ENCODE assay signal across 7 cellular contexts in genomic region chr1:193019442-193020026, GRCh38. TPM values are rescaled to one million over a fixed set of nuclear protein-coding genes. Genes with fewer than 3 reads are reported as not detected.
DNase-seq lines count a peak whose midpoint lies in the region; ATAC-seq and TF ChIP-seq lines count a peak whose summit lies in the region.

No MANE protein-coding gene starts in this region.

- no peaks in the 10 kb centered on the region for H3K79me2 ChIP-seq in H9 (ENCODE audit: insufficient read depth, low read length)

- H3T11ph ChIP-seq in H9 (ENCODE audit: low read length), result no peak overlapping the region

- no peak overlapping the region for H4K5ac ChIP-seq in H9 (ENCODE audit: insufficient read length, low read depth, low read length)

- H2BK120ac ChIP-seq in H9 (ENCODE audit: low read depth, low read length, poor library complexity, severe bottlenecking), result no peak overlapping the region

- no peak overlapping the region for H3K14ac ChIP-seq in H9 (ENCODE audit: insufficient read depth, low read length)

- no peak overlapping the region for H3K18ac ChIP-seq in H9 (ENCODE audit: insufficient read length, low read depth, low read length)

- H2BK15ac ChIP-seq in H9 (ENCODE audit: low read depth, low read length), result no peak overlapping the region

- no peak overlapping the region for H4K91ac ChIP-seq in H9 (ENCODE audit: insufficient read length, low read depth, low read length)

- no peaks in the 10 kb centered on the region for H3K79me1 ChIP-seq in H9 (ENCODE audit: insufficient read depth, low read depth, low read length, poor library complexity, severe bottlenecking)

- no peaks in the 10 kb centered on the region for H3K27me3 ChIP-seq in H9 (ENCODE audit: insufficient read depth, low read length)
- no peaks in the 10 kb centered on the region for H3K27me3 ChIP-seq in right atrium auricular region
- no peaks in the 10 kb centered on the region for H3K27me3 ChIP-seq in spleen (replicated peaks in 1 of 7)

- H3K36me3 Mint-ChIP-seq in H9 (ENCODE audit: insufficient read depth in 1 of 3, low read depth in 3 of 3), result peaks cover 3 to 13% (median 4%) of the 10 kb centered on the region in 3 experiments; a peak in 6 of 7 replicates
- H3K36me3 Mint-ChIP-seq in activated CD8-positive, alpha-beta T cell treated with anti-CD3 and anti-CD28 coated beads, Interleukin-2, amount 10 ng/mL, durations not matched to agents 7 days and 5 days (ENCODE audit: low read depth), result peaks cover 14% of the 10 kb centered on the region

- no peak overlapping the region for H2BK20ac ChIP-seq in H9 (ENCODE audit: low read depth, low read length, poor library complexity, severe bottlenecking)

- no peaks in the 10 kb centered on the region for H3K4me1 ChIP-seq in H9 (ENCODE audit: insufficient read depth, low read length)
- no peaks in the 10 kb centered on the region for H3K4me1 ChIP-seq in right atrium auricular region
- H3K4me1 ChIP-seq in spleen, result peaks cover 0 to 14% (median 3%) of the 10 kb centered on the region in 6 donors

- H2AK5ac ChIP-seq in H9 (ENCODE audit: insufficient read length, low read length), result no peak overlapping the region

- peak; percentile 40 for DNase-seq in GM03348 (ENCODE audit: low spot score)
- no peak for DNase-seq in H9
- peak; percentile 2 to 76 (median 22) for DNase-seq in NCI-H1417 (lab: John Stamatoyannopoulos, UW)
- DNase-seq in activated CD8-positive, alpha-beta T cell treated with anti-CD3 and anti-CD28 coated beads, Interleukin-2, amount 10 ng/mL, durations not matched to agents 7 days and 5 days, result no peak
- DNase-seq in right atrium auricular region (ENCODE audit: low spot score), result no peak
- DNase-seq in spleen, result no peak

- H3K4me3 ChIP-seq in right atrium auricular region (no peak overlapping the region), spleen (no peak overlapping the region)

- H2AFZ ChIP-seq in H9 (ENCODE audit: low read length), result no peak overlapping the region

- no peaks in the 10 kb centered on the region for H3K23me2 ChIP-seq in H9 (ENCODE audit: insufficient read length, low read depth, low read length, poor library complexity, severe bottlenecking)

- no peak overlapping the region for H3K4me2 ChIP-seq in H9 (ENCODE audit: insufficient read depth, insufficient read length, low read length)

- no peaks in the 10 kb centered on the region for H3K27me3 Mint-ChIP-seq in H9 (ENCODE audit: low read depth)
- no peaks in the 10 kb centered on the region for H3K27me3 Mint-ChIP-seq in activated CD8-positive, alpha-beta T cell treated with anti-CD3 and anti-CD28 coated beads, Interleukin-2, amount 10 ng/mL, durations not matched to agents 7 days and 5 days (ENCODE audit: low read depth)

- H3K27ac ChIP-seq in H9 (ENCODE audit: insufficient read length, low read depth, low read length) (no peak overlapping the region), right atrium auricular region (no peak overlapping the region), spleen (peak overlapping the region in 1 of 8 donors; percentile 39)

- H3K4me3 Mint-ChIP-seq in H9, result no peak overlapping the region
- H3K4me3 Mint-ChIP-seq in activated CD8-positive, alpha-beta T cell treated with anti-CD3 and anti-CD28 coated beads, Interleukin-2, amount 10 ng/mL, durations not matched to agents 7 days and 5 days, result no peak overlapping the region

- no peak overlapping the region for H3K56ac ChIP-seq in H9 (ENCODE audit: insufficient read length, low read depth, low read length)

- no peaks in the 10 kb centered on the region for H4K20me1 ChIP-seq in H9 (ENCODE audit: control insufficient read depth, insufficient read depth, insufficient read length)

- H3K9ac ChIP-seq in H9 (ENCODE audit: extremely low read depth, insufficient read length, low read length), result no peak overlapping the region

- H3K9me3 ChIP-seq in H9 (ENCODE audit: control insufficient read depth, low read depth, low read length), result no peaks in the 10 kb centered on the region
- H3K9me3 ChIP-seq in right atrium auricular region, result no peaks in the 10 kb centered on the region
- no peaks in the 10 kb centered on the region for H3K9me3 ChIP-seq in spleen

- H3K27ac Mint-ChIP-seq in H9, result no peak overlapping the region
- H3K27ac Mint-ChIP-seq in activated CD8-positive, alpha-beta T cell treated with anti-CD3 and anti-CD28 coated beads, Interleukin-2, amount 10 ng/mL, durations not matched to agents 7 days and 5 days, result no peak overlapping the region

- ATAC-seq in activated CD8-positive, alpha-beta T cell treated with anti-CD3 and anti-CD28 coated beads, Interleukin-2, amount 10 ng/mL, durations not matched to agents 7 days and 5 days, result peak; percentile 63
- ATAC-seq in HG03108 (IDR thresholded peaks at IDR 0.05; ENCODE audit: unreplicated experiment), result no peak

- H3K9me3 Mint-ChIP-seq in H9, result no peaks in the 10 kb centered on the region
- H3K9me3 Mint-ChIP-seq in activated CD8-positive, alpha-beta T cell treated with anti-CD3 and anti-CD28 coated beads, Interleukin-2, amount 10 ng/mL, durations not matched to agents 7 days and 5 days (ENCODE audit: insufficient read depth), result no peaks in the 10 kb centered on the region

- TF ChIP-seq CTCF in H9 (conservative IDR thresholded peaks at IDR 0.05) (peak; percentile 67), right atrium auricular region (IDR thresholded peaks at IDR 0.05) (peak; percentile 45 to 68), spleen (IDR thresholded peaks at IDR 0.05 in 8 of 11, conservative IDR thresholded peaks at IDR 0.05 in 3 of 11) (peak in 8 of 11 experiments; percentile 11 to 67 (median 56))

- H2BK12ac ChIP-seq in H9 (ENCODE audit: insufficient read length, low read depth, low read length), result no peak overlapping the region

- intact Hi-C loops in spleen (cut with DNase I; ENCODE audit: low total_unique reads), result loop anchor here (5.0 to 10.0 kb wide), 2 partner anchors 212 to 555 kb away; partner anchors contain the start of gene RGS2

- TF ChIP-seq POLR2A in spleen (IDR thresholded peaks at IDR 0.05), result no peak

- H3K36me3 ChIP-seq in right atrium auricular region (peaks cover 6% of the 10 kb centered on the region), spleen (peaks cover 0 to 53% (median 9%) of the 10 kb centered on the region in 6 donors)

- CTCF ChIA-PET in activated CD8-positive, alpha-beta T cell treated with anti-CD3 and anti-CD28 coated beads, Interleukin-2, amount 10 ng/mL, durations not matched to agents 7 days and 5 days (lab: Charles Lee), result interaction anchor here (1.2 to 6.6 kb wide), 13 partner anchors 11 to 545 kb away, joined by 3 to 80 read pairs (median 3); partner anchors contain the start of genes RGS2, RO60 and UCHL5

- POLR2A ChIA-PET in activated CD8-positive, alpha-beta T cell treated with anti-CD3 and anti-CD28 coated beads, Interleukin-2, amount 10 ng/mL, durations not matched to agents 7 days and 5 days (lab: Charles Lee), result no interaction called here

- no peak overlapping the region for H2BK5ac ChIP-seq in H9 (ENCODE audit: insufficient read length, low read length)

- no peak overlapping the region for H3K23ac ChIP-seq in H9 (ENCODE audit: insufficient read length, low read depth, low read length)

- H3K4ac ChIP-seq in H9 (ENCODE audit: low read depth, low read length), result no peak overlapping the region

- H4K8ac ChIP-seq in H9 (replicated peaks; ENCODE audit: insufficient read length, low read depth, low read length), result no peak overlapping the region

- peaks cover 9% of the 10 kb centered on the region in 2 experiments for H3K4me1 Mint-ChIP-seq in H9
- H3K4me1 Mint-ChIP-seq in activated CD8-positive, alpha-beta T cell treated with anti-CD3 and anti-CD28 coated beads, Interleukin-2, amount 10 ng/mL, durations not matched to agents 7 days and 5 days (ENCODE audit: low read depth), result no peaks in the 10 kb centered on the region

RNA-seq across cellular contexts. Expression of gene UCHL5, which starts 39.6 kb away (rescaled TPM):
- total RNA-seq in H9 (2021) (40.9 and 42.1 TPM in 2 replicates), right atrium auricular region (10 to 100 TPM; 18.9 to 32.9 TPM), spleen (10 to 100 TPM; 29.4 to 41.7 (median 36.9) TPM)
- total RNA-seq in activated CD8-positive, alpha-beta T cell treated with anti-CD3 and anti-CD28 coated beads, Interleukin-2, amount 10 ng/mL, durations not matched to agents 7 days and 5 days, result 10 to 100 TPM; 61.1 to 64.4 TPM
- 10 to 100 TPM in 2 of 3 donors, 1 to 10 TPM in 1; 9.9 to 16.8 (median 13.5) TPM for polyA plus RNA-seq in spleen

RNA-seq across cellular contexts. Expression of gene RO60, which starts 39.9 kb away (rescaled TPM):
- total RNA-seq in H9 (2021) (79.5 and 84.7 TPM in 2 replicates), right atrium auricular region (10 to 100 TPM; 58.9 to 64.4 TPM), spleen (10 to 100 TPM; 65.3 to 87.1 (median 81.5) TPM)
- total RNA-seq in activated CD8-positive, alpha-beta T cell treated with anti-CD3 and anti-CD28 coated beads, Interleukin-2, amount 10 ng/mL, durations not matched to agents 7 days and 5 days, result 10 to 100 TPM; 53.8 to 57.4 TPM
- polyA plus RNA-seq in spleen, result 1 to 10 TPM; 4.7 to 7.8 (median 4.7) TPM

Comparison
In these comparisons a context has a peak if more than half of its experiments do, and no peak if none do; other contexts are left out.
1. DNase-seq: peak in GM03348 (single experiment) and NCI-H1417 (3 of 3); none in H9 (single experiment), activated CD8-positive, alpha-beta T cell treated with anti-CD3 and anti-CD28 coated beads, Interleukin-2, amount 10 ng/mL, durations not matched to agents 7 days and 5 days (single experiment), right atrium auricular region (single experiment) and spleen (single experiment).
2. Peak in every context shown above with its lines, with median percentiles within 50 percentile points of each other: CTCF ChIP-seq.